In the genomic region with DNA sequence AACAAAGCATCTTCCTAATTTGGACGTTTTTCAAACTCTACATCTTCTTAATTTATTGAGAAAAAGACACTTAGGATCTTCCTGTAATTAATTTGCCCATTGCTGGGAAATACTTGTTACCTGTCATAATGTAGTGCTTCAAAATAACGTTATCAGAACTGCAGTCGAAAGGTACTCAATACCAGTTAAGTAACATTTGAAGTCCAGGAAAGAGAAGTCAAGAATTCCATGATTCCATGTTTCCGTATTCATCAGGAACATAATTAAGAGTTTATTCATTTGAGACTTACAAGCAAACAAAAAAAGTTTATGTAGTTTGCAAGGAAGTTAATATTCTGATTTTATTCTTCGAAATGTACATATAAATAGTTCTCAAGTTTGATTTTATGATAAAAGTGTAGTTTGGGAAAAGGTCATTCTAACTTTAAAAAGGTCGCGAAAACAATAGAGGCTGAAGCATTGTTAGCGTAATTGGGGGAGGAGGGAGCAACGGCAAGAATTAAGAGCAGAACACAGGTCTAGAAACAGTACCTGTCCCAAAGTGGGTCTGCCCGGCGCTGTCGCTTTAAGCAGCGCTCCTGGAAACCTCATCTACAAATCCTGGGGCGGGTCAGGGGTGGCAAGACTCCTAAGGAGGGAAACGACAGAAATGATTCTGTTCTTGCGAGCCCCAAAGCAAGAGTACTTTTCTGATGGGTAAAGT, we compare ENCODE assay signal across 8 cellular contexts. TPM values are rescaled to one million over a fixed set of nuclear protein-coding genes. Genes with fewer than 3 reads are reported as not detected.
A peak's percentile ranks its signal among the peaks of the same experiment; 100 is the strongest.
DNase-seq lines count a peak whose midpoint lies in the region; ATAC-seq lines count a peak whose summit lies in the region.

No MANE protein-coding gene starts in this region.

- no peak overlapping the region for H3K27ac ChIP-seq in right cardiac atrium (ENCODE audit: low read length)

- H3K4me3 ChIP-seq in right cardiac atrium (ENCODE audit: low read length), result peak overlapping the region; percentile 99

- H3K4me1 Mint-ChIP-seq in T-helper 1 cell treated with Interleukin-12 subunit alpha and Interleukin-12 subunit beta and Interleukin-4 antibody, amounts not matched to agents 30 μg/mL and 1 μg/mL, for 36 hours (ENCODE audit: low read depth), result peaks cover 18% of the 10 kb centered on the region
- H3K4me1 Mint-ChIP-seq in T-cell, result peaks cover 27 to 34% (median 27%) of the 10 kb centered on the region in 3 donors
- H3K4me1 Mint-ChIP-seq in stimulated activated naive CD8-positive, alpha-beta T cell treated with anti-CD3 and anti-CD28 coated beads, Interleukin-15, Interleukin-2, amounts not matched to agents 100 ng/mL and 50 ng/mL, for 24 hours (ENCODE audit: low read depth), result peaks cover 18% of the 10 kb centered on the region

- 29% methylated on average over 16 of the region's 16 CpGs for WGBS in right cardiac atrium

- H3K27ac Mint-ChIP-seq in T-helper 1 cell treated with Interleukin-12 subunit alpha and Interleukin-12 subunit beta and Interleukin-4 antibody, amounts not matched to agents 30 μg/mL and 1 μg/mL, for 36 hours, result no peak overlapping the region
- H3K27ac Mint-ChIP-seq in T-cell, result peak overlapping the region in 1 of 2 donors; percentile 16
- no peak overlapping the region for H3K27ac Mint-ChIP-seq in stimulated activated naive CD8-positive, alpha-beta T cell treated with anti-CD3 and anti-CD28 coated beads, Interleukin-15, Interleukin-2, amounts not matched to agents 100 ng/mL and 50 ng/mL, for 24 hours

- CTCF ChIA-PET in T-cell (lab: Charles Lee), result no interaction called here

- DNase-seq in T-helper 1 cell (no peak), T-cell (peak in 1 of 34 experiments; percentile 0), right cardiac atrium (peak in 1 of 3 donors; percentile 36), AML-193 (lab: John Stamatoyannopoulos, UW) (no peak), HCEC 1CT (no peak)

- peaks cover 59% of the 10 kb centered on the region for H3K27me3 Mint-ChIP-seq in T-helper 1 cell treated with Interleukin-12 subunit alpha and Interleukin-12 subunit beta and Interleukin-4 antibody, amounts not matched to agents 30 μg/mL and 1 μg/mL, for 36 hours (ENCODE audit: low read depth)
- H3K27me3 Mint-ChIP-seq in T-cell, result peaks cover 0 to 6% of the 10 kb centered on the region in 2 donors
- peaks cover 21% of the 10 kb centered on the region for H3K27me3 Mint-ChIP-seq in stimulated activated naive CD8-positive, alpha-beta T cell treated with anti-CD3 and anti-CD28 coated beads, Interleukin-15, Interleukin-2, amounts not matched to agents 100 ng/mL and 50 ng/mL, for 24 hours

- no peaks in the 10 kb centered on the region for H3K9me3 Mint-ChIP-seq in T-helper 1 cell treated with Interleukin-12 subunit alpha and Interleukin-12 subunit beta and Interleukin-4 antibody, amounts not matched to agents 30 μg/mL and 1 μg/mL, for 36 hours
- no peaks in the 10 kb centered on the region for H3K9me3 Mint-ChIP-seq in T-cell
- H3K9me3 Mint-ChIP-seq in stimulated activated naive CD8-positive, alpha-beta T cell treated with anti-CD3 and anti-CD28 coated beads, Interleukin-15, Interleukin-2, amounts not matched to agents 100 ng/mL and 50 ng/mL, for 24 hours, result no peaks in the 10 kb centered on the region

- H3K4me3 Mint-ChIP-seq in T-helper 1 cell treated with Interleukin-12 subunit alpha and Interleukin-12 subunit beta and Interleukin-4 antibody, amounts not matched to agents 30 μg/mL and 1 μg/mL, for 36 hours, result peak overlapping the region; percentile 63
- H3K4me3 Mint-ChIP-seq in T-cell, result peak overlapping the region; percentile 82 to 98 (median 82)
- peak overlapping the region; percentile 73 for H3K4me3 Mint-ChIP-seq in stimulated activated naive CD8-positive, alpha-beta T cell treated with anti-CD3 and anti-CD28 coated beads, Interleukin-15, Interleukin-2, amounts not matched to agents 100 ng/mL and 50 ng/mL, for 24 hours

- H3K4me1 ChIP-seq in right cardiac atrium (ENCODE audit: control insufficient read depth, insufficient read depth, low read length), result peaks cover 2% of the 10 kb centered on the region

- ATAC-seq in T-cell (replicated peaks in 1 of 4) (no peak), right cardiac atrium (no peak), HG02763 (IDR thresholded peaks at IDR 0.05; ENCODE audit: unreplicated experiment) (no peak)

- POLR2A ChIA-PET in T-cell (lab: Charles Lee), result no interaction called here

- H3K9me3 ChIP-seq in right cardiac atrium (ENCODE audit: control insufficient read depth, low read length), result no peaks in the 10 kb centered on the region

- H3K27me3 ChIP-seq in right cardiac atrium (ENCODE audit: control insufficient read depth, insufficient read depth), result no peaks in the 10 kb centered on the region

- H3K36me3 Mint-ChIP-seq in T-helper 1 cell treated with Interleukin-12 subunit alpha and Interleukin-12 subunit beta and Interleukin-4 antibody, amounts not matched to agents 30 μg/mL and 1 μg/mL, for 36 hours (ENCODE audit: low read depth), result no peaks in the 10 kb centered on the region
- no peaks in the 10 kb centered on the region for H3K36me3 Mint-ChIP-seq in T-cell
- H3K36me3 Mint-ChIP-seq in stimulated activated naive CD8-positive, alpha-beta T cell treated with anti-CD3 and anti-CD28 coated beads, Interleukin-15, Interleukin-2, amounts not matched to agents 100 ng/mL and 50 ng/mL, for 24 hours (ENCODE audit: low read depth), result no peaks in the 10 kb centered on the region

- intact Hi-C loops in right cardiac atrium (cut with DNase I), result loop anchor here in 2 of 4 donors (10.0 kb wide), 2 partner anchors 120 to 210 kb away; a partner anchor contains a TSS

RNA-seq across cellular contexts. Expression of a gene that starts 1.2 kb away (rescaled TPM):
- total RNA-seq in T-cell (1 to 10 TPM in 4 of 5 donors, under 1 TPM in 1; 0.79 to 2.6 (median 1.5) TPM), right cardiac atrium (1 to 10 TPM; 2.4 to 4.5 (median 3.2) TPM)
- polyA plus RNA-seq in right cardiac atrium, result 3.6 TPM
